Comparison of ENCODE assay signal across 12 cellular contexts in genomic region chr19:32748497-32748896, GRCh38. TPM values are rescaled to one million over a fixed set of nuclear protein-coding genes. Genes with fewer than 3 reads are reported as not detected.
DNase-seq lines count a peak whose midpoint lies in the region; ATAC-seq, FAIRE-seq and TF ChIP-seq lines count a peak whose summit lies in the region.
"Had no signal": no experiment of that assay in that cellular context is flagged by ENCODE, and none has a peak within 500 bp of the region (broad histone marks: within the 10 kb centered on the region; RNA-seq: fewer than 3 reads in every experiment).

No MANE protein-coding gene starts in this region.

- H3K9me3 Mint-ChIP-seq in CD4-positive, CD25-positive, alpha-beta regulatory T cell, result peaks cover 0 to 2% (median 0%) of the 10 kb centered on the region in 7 donors
- H3K9me3 Mint-ChIP-seq in endodermal cell, result no peaks in the 10 kb centered on the region

- peaks cover 2% of the 10 kb centered on the region for H3K27me3 ChIP-seq in CD4-positive, CD25-positive, alpha-beta regulatory T cell (ENCODE audit: control insufficient read depth, insufficient read depth, low read length)
- no peaks in the 10 kb centered on the region for H3K27me3 ChIP-seq in endodermal cell (ENCODE audit: control insufficient read depth, insufficient read depth, low read length, poor library complexity, severe bottlenecking)
- H3K27me3 ChIP-seq in effector memory CD4-positive, alpha-beta T cell (replicated peaks; ENCODE audit: control insufficient read depth, insufficient read depth, low read length, poor library complexity, severe bottlenecking), result no peaks in the 10 kb centered on the region
- H3K27me3 ChIP-seq in prostate gland (replicated peaks; ENCODE audit: insufficient read depth), result no peaks in the 10 kb centered on the region

- no peaks in the 10 kb centered on the region for H3K36me3 Mint-ChIP-seq in CD4-positive, CD25-positive, alpha-beta regulatory T cell
- no peaks in the 10 kb centered on the region for H3K36me3 Mint-ChIP-seq in endodermal cell (ENCODE audit: low read depth)

- H3K27me3 Mint-ChIP-seq in CD4-positive, CD25-positive, alpha-beta regulatory T cell, result peaks cover 27% of the 10 kb centered on the region
- no peaks in the 10 kb centered on the region for H3K27me3 Mint-ChIP-seq in endodermal cell (ENCODE audit: insufficient read depth)

- no peaks in the 10 kb centered on the region for H3K36me3 ChIP-seq in CD4-positive, CD25-positive, alpha-beta regulatory T cell (ENCODE audit: control insufficient read depth, insufficient read depth, low read length)
- H3K36me3 ChIP-seq in endodermal cell (ENCODE audit: control insufficient read depth, insufficient read depth, low read length) (no peaks in the 10 kb centered on the region), prostate gland (no peaks in the 10 kb centered on the region)
- H3K36me3 ChIP-seq in effector memory CD4-positive, alpha-beta T cell (ENCODE audit: control insufficient read depth, insufficient read depth, low read length), result no peaks in the 10 kb centered on the region
- H3K36me3 ChIP-seq: heart right ventricle, suprapubic skin had no signal

- DNase-seq in CD4-positive, CD25-positive, alpha-beta regulatory T cell, result peak in 2 of 3 donors; percentile 25 to 38
- DNase-seq in G401 (ENCODE audit: low spot score), result peak; percentile 1
- peak; percentile 33 for DNase-seq in NCI-H2107 (lab: John Stamatoyannopoulos, UW)
- DNase-seq in endodermal cell, result peak; percentile 66
- DNase-seq in frontal cortex (ENCODE audit: low spot score in 2 of 2), result no peak
- no peak for DNase-seq in effector memory CD4-positive, alpha-beta T cell
- DNase-seq in prostate gland (ENCODE audit: low spot score), result no peak
- DNase-seq: cortex of kidney, DMS53, heart right ventricle had no signal

- peaks cover 11% of the 10 kb centered on the region for H3K4me1 ChIP-seq in CD4-positive, CD25-positive, alpha-beta regulatory T cell (ENCODE audit: control insufficient read depth, insufficient read depth, low read length, poor library complexity, severe bottlenecking)
- H3K4me1 ChIP-seq in endodermal cell (ENCODE audit: control insufficient read depth, insufficient read depth, low read length) (no peaks in the 10 kb centered on the region), prostate gland (replicated peaks) (no peaks in the 10 kb centered on the region)
- H3K4me1 ChIP-seq in effector memory CD4-positive, alpha-beta T cell (ENCODE audit: control insufficient read depth, insufficient read depth, low read length, poor library complexity, severe bottlenecking), result peaks cover 12% of the 10 kb centered on the region
- H3K4me1 ChIP-seq: heart right ventricle, suprapubic skin had no signal

- in situ Hi-C loops in G401 (cut with HindIII; ENCODE audit: low sequenced_read_pairs), result no loop called here

- TF ChIP-seq POLR2A in prostate gland (IDR thresholded peaks at IDR 0.05), result no peak

- intact Hi-C loops in prostate gland (cut with DNase I), result no loop called here

- WGBS in endodermal cell (ENCODE audit: insufficient coverage in 1 of 2, insufficient read length in 1 of 2), 2 experiments, result 65 to 86% methylated on average over 5 of the region's 5 CpGs
- WGBS in prostate gland, result 57% methylated on average over 5 of the region's 5 CpGs

- no peak overlapping the region for H3K27ac ChIP-seq in CD4-positive, CD25-positive, alpha-beta regulatory T cell (ENCODE audit: insufficient read depth, low read length, poor library complexity, severe bottlenecking)
- H3K27ac ChIP-seq in endodermal cell (ENCODE audit: low read depth, low read length) (no peak overlapping the region), prostate gland (no peak overlapping the region)
- H3K27ac ChIP-seq in effector memory CD4-positive, alpha-beta T cell (ENCODE audit: insufficient read depth, low read length, poor library complexity, severe bottlenecking), result no peak overlapping the region
- H3K27ac ChIP-seq: heart right ventricle, suprapubic skin had no signal

- H3K9me3 ChIP-seq in CD4-positive, CD25-positive, alpha-beta regulatory T cell (ENCODE audit: control insufficient read depth in 2 of 2, low read length in 2 of 2), result no peaks in the 10 kb centered on the region
- no peaks in the 10 kb centered on the region for H3K9me3 ChIP-seq in endodermal cell (ENCODE audit: control insufficient read depth, low read length)
- no peaks in the 10 kb centered on the region for H3K9me3 ChIP-seq in effector memory CD4-positive, alpha-beta T cell (ENCODE audit: control insufficient read depth, low read length)
- no peaks in the 10 kb centered on the region for H3K9me3 ChIP-seq in prostate gland
- H3K9me3 ChIP-seq: heart right ventricle, suprapubic skin had no signal

- peak overlapping the region in 1 of 3 donors; percentile 14 for H3K27ac Mint-ChIP-seq in CD4-positive, CD25-positive, alpha-beta regulatory T cell
- no peak overlapping the region for H3K27ac Mint-ChIP-seq in endodermal cell

- ATAC-seq in CD4-positive, CD25-positive, alpha-beta regulatory T cell (ENCODE audit: low read depth in 2 of 2), result peak; percentile 27 to 29
- no peak for ATAC-seq in GM18861 (IDR thresholded peaks at IDR 0.05; ENCODE audit: unreplicated experiment)
- ATAC-seq: heart right ventricle had no signal

- TF ChIP-seq CTCF in endodermal cell (conservative IDR thresholded peaks at IDR 0.05) (peak; percentile 57), prostate gland (IDR thresholded peaks at IDR 0.05) (no peak)

- no peak overlapping the region for H3K9ac ChIP-seq in endodermal cell (ENCODE audit: extremely low read depth, low read length, poor library complexity, severe bottlenecking)

- H3K4me1 Mint-ChIP-seq in CD4-positive, CD25-positive, alpha-beta regulatory T cell, result peaks cover 0 to 23% (median 9%) of the 10 kb centered on the region in 4 donors
- no peaks in the 10 kb centered on the region for H3K4me1 Mint-ChIP-seq in endodermal cell

- H3K4me3 Mint-ChIP-seq in CD4-positive, CD25-positive, alpha-beta regulatory T cell, result no peak overlapping the region
- H3K4me3 Mint-ChIP-seq in endodermal cell, result no peak overlapping the region

- H3K4me3 ChIP-seq in CD4-positive, CD25-positive, alpha-beta regulatory T cell (ENCODE audit: low read depth, low read length), result no peak overlapping the region
- H3K4me3 ChIP-seq in endodermal cell (ENCODE audit: low read length) (no peak overlapping the region), prostate gland (no peak overlapping the region)
- no peak overlapping the region for H3K4me3 ChIP-seq in effector memory CD4-positive, alpha-beta T cell (ENCODE audit: insufficient read depth, low read depth, low read length, poor library complexity, severe bottlenecking)
- H3K4me3 ChIP-seq: heart right ventricle, suprapubic skin had no signal

- no peak for FAIRE-seq in frontal cortex (lab: Jason Lieb, UNC)

RNA-seq across cellular contexts. Expression of gene TDRD12, which starts 28.9 kb away (rescaled TPM):
- 0.42 TPM for total RNA-seq in CD4-positive, CD25-positive, alpha-beta regulatory T cell
- under 1 TPM in 3 of 4 donors, not detected in 1; 0.35 to 1.00 (median 0.48) TPM for polyA plus RNA-seq in CD4-positive, CD25-positive, alpha-beta regulatory T cell
- 0.27 TPM in 1 of 2 replicates, not detected in the other for total RNA-seq in G401 (2014; rRNA removed; shearing (Covaris generic))
- total RNA-seq in endodermal cell, result under 1 TPM; 0.20 to 0.84 TPM
- 0.18 TPM for polyA plus RNA-seq in endodermal cell (2013, experiment 1 of 2)
- 0.79 TPM for polyA plus RNA-seq in endodermal cell (2013, experiment 2 of 2)
- total RNA-seq in frontal cortex, result 1.2 TPM
- total RNA-seq in prostate gland, result 1 to 10 TPM in 1 of 2 donors, under 1 TPM in 1; 0.41 to 9.8 TPM

RNA-seq across cellular contexts. Expression of gene NUDT19, which starts 56.9 kb away (rescaled TPM):
- total RNA-seq in CD4-positive, CD25-positive, alpha-beta regulatory T cell, result 7.3 TPM
- polyA plus RNA-seq in CD4-positive, CD25-positive, alpha-beta regulatory T cell, result 1 to 10 TPM; 3.1 to 5.0 (median 4.0) TPM
- total RNA-seq in G401 (2014; rRNA removed; shearing (Covaris generic)), result 7.2 and 11.8 TPM in 2 replicates
- total RNA-seq in endodermal cell (1 to 10 TPM; 5.8 to 6.8 TPM), frontal cortex (7.3 TPM), prostate gland (10 to 100 TPM; 21.7 to 22.4 TPM)
- polyA plus RNA-seq in endodermal cell (2013, experiment 1 of 2), result 4.3 TPM
- 5.0 TPM for polyA plus RNA-seq in endodermal cell (2013, experiment 2 of 2)

Comparison
In these comparisons a context has a peak if more than half of its experiments do, and no peak if none do; other contexts are left out.
1. DNase-seq: peak in CD4-positive, CD25-positive, alpha-beta regulatory T cell (2 of 3), G401 (single experiment), NCI-H2107 (single experiment) and endodermal cell (single experiment); none in frontal cortex (0 of 2), effector memory CD4-positive, alpha-beta T cell (0 of 3) and prostate gland (single experiment).